In genomic region chr20:3697588-3698235, GRCh38 we compare ENCODE assay signal across 38 cellular contexts. TPM values are rescaled to one million over a fixed set of nuclear protein-coding genes. Genes with fewer than 3 reads are reported as not detected.
"Had no signal": no experiment of that assay in that cellular context is flagged by ENCODE, and none has a peak within 500 bp of the region (broad histone marks: within the 10 kb centered on the region; RNA-seq: fewer than 3 reads in every experiment).

No MANE protein-coding gene starts in this region.

- H3K9me3 ChIP-seq: colonic mucosa, lower lobe of right lung, ovary, vagina had no signal

- DNase-seq: activated CD4-positive, alpha-beta memory T cell treated with anti-CD3 and anti-CD28 coated beads, Interleukin-2, amount 10 ng/mL, durations not matched to agents 7 days and 5 days; activated CD4-positive, alpha-beta T cell treated with anti-CD3 and anti-CD28 coated beads, Interleukin-2, amount 10 ng/mL, durations not matched to agents 7 days and 5 days; activated CD4-positive, CD25-positive, alpha-beta regulatory T cell treated with anti-CD3 and anti-CD28 coated beads, Interleukin-2, amount 50 U/mL, for 72 hours; activated gamma-delta T cell; activated naive CD4-positive, alpha-beta T cell treated with anti-CD3 and anti-CD28 coated beads, Interleukin-2, amount 10 ng/mL, durations not matched to agents 7 days and 5 days; activated naive CD8-positive, alpha-beta T cell treated with anti-CD3 and anti-CD28 coated beads, Interleukin-2, amount 10 ng/mL, durations not matched to agents 7 days and 5 days; activated T-cell treated with anti-CD3 and anti-CD28 coated beads, Interleukin-2, amount 50 U/mL, for 24 hours; cerebellar nuclear complex; colonic mucosa; dorsolateral prefrontal cortex; hippocampal formation; immature natural killer cell; kidney glomerular epithelial cell; mesenchymal stem cell; natural killer cell; ovary; retina; sigmoid colon; small intestine; stimulated activated CD4-positive, alpha-beta T cell treated with anti-CD3 and anti-CD28 coated beads, Interleukin-1b, Interleukin-23, amount 100 ng/mL, for 48 hours; stimulated activated CD4-positive, alpha-beta T cell treated with anti-CD3 and anti-CD28 coated beads, Interleukin-4, amount 100 ng/mL, for 4 hours; stimulated activated CD8-positive, alpha-beta memory T cell treated with anti-CD3 and anti-CD28 coated beads, Interleukin-4, amount 100 ng/mL, for 48 hours; stimulated activated naive CD8-positive, alpha-beta T cell treated with anti-CD3 and anti-CD28 coated beads, Interleukin-15, amount 100 ng/mL, for 72 hours; substantia nigra; T-helper 2 cell; upper lobe of left lung had no signal

- H3K4me3 ChIP-seq: ascending aorta, cardiac muscle cell, colonic mucosa, dorsolateral prefrontal cortex, gastroesophageal sphincter, lower lobe of right lung, ovary, sigmoid colon, upper lobe of left lung, vagina had no signal

- FAIRE-seq: endothelial cell of umbilical vein, small intestine had no signal

- H3K4me1 ChIP-seq: ascending aorta, colonic mucosa, gastroesophageal sphincter, lower lobe of right lung, sigmoid colon, upper lobe of left lung, vagina had no signal

- H3K27me3 ChIP-seq: ascending aorta, cardiac muscle cell, colonic mucosa, dorsolateral prefrontal cortex, gastroesophageal sphincter, ovary, sigmoid colon, upper lobe of left lung, vagina had no signal

- ATAC-seq: gastroesophageal sphincter; left lobe of liver; lower lobe of right lung; natural killer cell; stimulated activated memory B cell treated with anti-CD40 and anti-IgM and Interleukin-4, amounts not matched to agents 10 μg/mL and 1 μg/mL and 100 μg/mL, for 72 hours; stimulated activated naive CD8-positive, alpha-beta T cell treated with anti-CD3 and anti-CD28 coated beads, Interleukin-15, amount 100 ng/mL, for 72 hours had no signal

- H3K27ac ChIP-seq: ascending aorta, cardiac muscle cell, colonic mucosa, dorsolateral prefrontal cortex, gastroesophageal sphincter, lower lobe of right lung, ovary, sigmoid colon, upper lobe of left lung, vagina had no signal

- H3K36me3 ChIP-seq: ascending aorta, cardiac muscle cell, colonic mucosa, gastroesophageal sphincter, ovary, sigmoid colon, upper lobe of left lung, vagina had no signal

RNA-seq across cellular contexts. Expression of gene SIGLEC1, which starts 14.7 kb away (rescaled TPM):
- total RNA-seq: activated CD4-positive, alpha-beta T cell treated with anti-CD3 and anti-CD28 coated beads, Interleukin-2, amount 10 ng/mL, durations not matched to agents 7 days and 5 days; cardiac muscle cell; endothelial cell of umbilical vein; fibroblast of lung; fibroblast of villous mesenchyme; progenitor cell of endocrine pancreas had no signal
- polyA plus RNA-seq: cardiac muscle cell, endothelial cell of umbilical vein, fibroblast of lung had no signal

RNA-seq across cellular contexts. Expression of gene ADAM33, which starts 15.9 kb away (rescaled TPM):
- total RNA-seq: activated CD4-positive, alpha-beta memory T cell treated with anti-CD3 and anti-CD28 coated beads, Interleukin-2, amount 10 ng/mL, durations not matched to agents 7 days and 5 days; activated CD4-positive, alpha-beta T cell treated with anti-CD3 and anti-CD28 coated beads, Interleukin-2, amount 10 ng/mL, durations not matched to agents 7 days and 5 days; activated naive CD8-positive, alpha-beta T cell treated with anti-CD3 and anti-CD28 coated beads, Interleukin-2, amount 10 ng/mL, durations not matched to agents 7 days and 5 days; natural killer cell had no signal
- polyA plus RNA-seq: immature natural killer cell had no signal

RNA-seq across cellular contexts. Expression of gene GFRA4, which starts 34.5 kb away (rescaled TPM):
- total RNA-seq: activated CD4-positive, alpha-beta memory T cell treated with anti-CD3 and anti-CD28 coated beads, Interleukin-2, amount 10 ng/mL, durations not matched to agents 7 days and 5 days; activated CD4-positive, alpha-beta T cell treated with anti-CD3 and anti-CD28 coated beads, Interleukin-2, amount 10 ng/mL, durations not matched to agents 7 days and 5 days; activated naive CD8-positive, alpha-beta T cell treated with anti-CD3 and anti-CD28 coated beads, Interleukin-2, amount 10 ng/mL, durations not matched to agents 7 days and 5 days; ascending aorta; cardiac muscle cell; colonic mucosa; endothelial cell of umbilical vein; fibroblast of lung; fibroblast of villous mesenchyme; gastroesophageal sphincter; left lobe of liver; lower lobe of right lung; natural killer cell; ovary; progenitor cell of endocrine pancreas; sigmoid colon; upper lobe of left lung; vagina had no signal
- polyA plus RNA-seq: cardiac muscle cell, endothelial cell of umbilical vein, esophagus, fibroblast of lung, immature natural killer cell, sigmoid colon, small intestine had no signal

RNA-seq across cellular contexts. Expression of gene HSPA12B, which starts 34.8 kb away (rescaled TPM):
- total RNA-seq: activated CD4-positive, alpha-beta T cell treated with anti-CD3 and anti-CD28 coated beads, Interleukin-2, amount 10 ng/mL, durations not matched to agents 7 days and 5 days; activated naive CD8-positive, alpha-beta T cell treated with anti-CD3 and anti-CD28 coated beads, Interleukin-2, amount 10 ng/mL, durations not matched to agents 7 days and 5 days; fibroblast of villous mesenchyme; natural killer cell; progenitor cell of endocrine pancreas had no signal
- polyA plus RNA-seq: cardiac muscle cell had no signal
